ENCODE assay signal across 9 cellular contexts in genomic region chr2:149313512-149313972, GRCh38. TPM values are rescaled to one million over a fixed set of nuclear protein-coding genes. Genes with fewer than 3 reads are reported as not detected.
DNase-seq lines count a peak whose midpoint lies in the region; ATAC-seq, FAIRE-seq and TF ChIP-seq lines count a peak whose summit lies in the region.
"Had no signal": no experiment of that assay in that cellular context is flagged by ENCODE, and none has a peak within 500 bp of the region (broad histone marks: within the 10 kb centered on the region; RNA-seq: fewer than 3 reads in every experiment).

No MANE protein-coding gene starts in this region.

- H3K9me1 ChIP-seq in endothelial cell of umbilical vein (replicated peaks; ENCODE audit: control insufficient read depth, extremely low read depth, insufficient read depth, low read length): no peaks in the 10 kb centered on the region

- CTCF ChIA-PET in activated naive CD4-positive, alpha-beta T cell treated with anti-CD3 and anti-CD28 coated beads, Interleukin-2, amount 10 ng/mL, durations not matched to agents 7 days and 5 days (lab: Charles Lee): interaction anchor here (1.2 to 1.7 kb wide), 3 partner anchors 18 to 297 kb away, joined by 3 to 4 read pairs (median 3); no protein-coding TSS in a partner anchor
- CTCF ChIA-PET in activated naive CD4-positive, alpha-beta T cell treated with anti-CD3 and anti-CD28 coated beads for 36 hours (lab: Charles Lee): interaction anchor here (0.6 to 2.4 kb wide), 4 partner anchors 12 to 297 kb away, joined by 3 to 15 read pairs (median 4); no protein-coding TSS in a partner anchor
- CTCF ChIA-PET in PC-3 (lab: Charles Lee): no interaction called here
- CTCF ChIA-PET in endothelial cell of umbilical vein (lab: Charles Lee): interaction anchor here (0.7 to 2.4 kb wide), 12 partner anchors 10 to 1925 kb away, joined by 3 to 11 read pairs (median 4); no protein-coding TSS in a partner anchor

- H3K9ac ChIP-seq in PC-3 (ENCODE audit: low read length) (no peak overlapping the region), endothelial cell of umbilical vein (replicated peaks; ENCODE audit: extremely low read depth, insufficient read depth, low read length) (no peak overlapping the region)

- no TSS peak for BruUV-seq in PC-3 (replicated peaks; lab: Mats Ljungman, UMichigan)
- BruUV-seq in endothelial cell of umbilical vein (replicated peaks; lab: Mats Ljungman, UMichigan): no TSS peak

- H3K9me3 ChIP-seq in PC-3 (ENCODE audit: low read length) (no peaks in the 10 kb centered on the region), endothelial cell of umbilical vein (replicated peaks; ENCODE audit: control insufficient read depth, insufficient read depth, low read length) (no peaks in the 10 kb centered on the region)

- H3K79me2 ChIP-seq in PC-3 (ENCODE audit: low read length): no peaks in the 10 kb centered on the region
- H3K79me2 ChIP-seq in endothelial cell of umbilical vein (ENCODE audit: control insufficient read depth, insufficient read depth, low read length): no peaks in the 10 kb centered on the region

- no peak overlapping the region for H3K27ac Mint-ChIP-seq in activated naive CD4-positive, alpha-beta T cell treated with anti-CD3 and anti-CD28 coated beads, Interleukin-2, amount 10 ng/mL, durations not matched to agents 7 days and 5 days
- no peak overlapping the region for H3K27ac Mint-ChIP-seq in activated naive CD4-positive, alpha-beta T cell treated with anti-CD3 and anti-CD28 coated beads for 36 hours

- H3K36me3 ChIP-seq in PC-3 (ENCODE audit: low read depth, low read length) (no peaks in the 10 kb centered on the region), endothelial cell of umbilical vein (ENCODE audit: control insufficient read depth in 2 of 2, extremely low read depth in 1 of 2, insufficient read depth in 2 of 2, low read length in 2 of 2) (no peaks in the 10 kb centered on the region)

- dilution Hi-C loops in endothelial cell of umbilical vein (cut with MboI; ENCODE audit: extremely low pct_ligation_motif_present, low sequenced_read_pairs): no loop called here

- intact Hi-C loops in activated naive CD4-positive, alpha-beta T cell treated with anti-CD3 and anti-CD28 coated beads for 36 hours (cut with micrococcal nuclease): loop anchor here (5.0 kb wide), 2 partner anchors 271 to 296 kb away; no protein-coding TSS in a partner anchor
- intact Hi-C loops in PC-3 (cut with micrococcal nuclease) (loop anchor here (1.0 kb wide), 1 partner anchor 296 kb away; no protein-coding TSS in a partner anchor), endothelial cell of umbilical vein (cut with micrococcal nuclease) (loop anchor here (1.0 to 5.0 kb wide), 2 partner anchors 249 to 296 kb away; no protein-coding TSS in a partner anchor)

- POLR2A ChIA-PET in PC-3 (lab: Charles Lee; ENCODE audit: unreplicated experiment): no interaction called here
- POLR2A ChIA-PET in endothelial cell of umbilical vein (lab: Charles Lee): no interaction called here

- peak; percentile 83 for TF ChIP-seq RAD21 in Ishikawa (IDR thresholded peaks at IDR 0.05; ENCODE audit: low read depth)

- no peaks in the 10 kb centered on the region for H3K36me3 Mint-ChIP-seq in activated naive CD4-positive, alpha-beta T cell treated with anti-CD3 and anti-CD28 coated beads, Interleukin-2, amount 10 ng/mL, durations not matched to agents 7 days and 5 days
- H3K36me3 Mint-ChIP-seq in activated naive CD4-positive, alpha-beta T cell treated with anti-CD3 and anti-CD28 coated beads for 36 hours (ENCODE audit: low read depth): no peaks in the 10 kb centered on the region

- ATAC-seq in PC-3: peak; percentile 69

- H2AFZ ChIP-seq in PC-3 (ENCODE audit: low read length) (peak overlapping the region; percentile 45; the same call in 1 of the 2 replicates), endothelial cell of umbilical vein (ENCODE audit: low read depth, low read length) (peak overlapping the region; percentile 9)

- peaks cover 3% of the 10 kb centered on the region for H3K27me3 Mint-ChIP-seq in activated naive CD4-positive, alpha-beta T cell treated with anti-CD3 and anti-CD28 coated beads, Interleukin-2, amount 10 ng/mL, durations not matched to agents 7 days and 5 days
- peaks cover 12% of the 10 kb centered on the region for H3K27me3 Mint-ChIP-seq in activated naive CD4-positive, alpha-beta T cell treated with anti-CD3 and anti-CD28 coated beads for 36 hours (ENCODE audit: low read depth)

- H3K4me2 ChIP-seq in PC-3 (ENCODE audit: low read length) (peak overlapping the region; percentile 47; the same call in 1 of the 2 replicates), endothelial cell of umbilical vein (ENCODE audit: insufficient read depth, low read length) (no peak overlapping the region)

- no peaks in the 10 kb centered on the region for H3K4me1 Mint-ChIP-seq in activated naive CD4-positive, alpha-beta T cell treated with anti-CD3 and anti-CD28 coated beads, Interleukin-2, amount 10 ng/mL, durations not matched to agents 7 days and 5 days
- peaks cover 4% of the 10 kb centered on the region for H3K4me1 Mint-ChIP-seq in activated naive CD4-positive, alpha-beta T cell treated with anti-CD3 and anti-CD28 coated beads for 36 hours (ENCODE audit: low read depth)

- FAIRE-seq in H54 (lab: Jason Lieb, UNC) (peak; percentile 75), endothelial cell of umbilical vein (lab: Jason Lieb, UNC) (peak; percentile 33)
- FAIRE-seq: colon had no signal

- no peaks in the 10 kb centered on the region for H3K9me2 ChIP-seq in PC-3 (replicated peaks; ENCODE audit: low read length)

- peak; percentile 84 for TF ChIP-seq CTCF in PC-3 (conservative IDR thresholded peaks at IDR 0.05; ENCODE audit: low read depth, low read length)
- peak; percentile 65 to 73 for TF ChIP-seq CTCF in endothelial cell of umbilical vein (IDR thresholded peaks at IDR 0.05; ENCODE audit: extremely low read depth in 1 of 2, insufficient read depth in 1 of 2, low read depth in 1 of 2, low read length in 2 of 2)

- peaks cover 2% of the 10 kb centered on the region for H3K9me3 Mint-ChIP-seq in activated naive CD4-positive, alpha-beta T cell treated with anti-CD3 and anti-CD28 coated beads, Interleukin-2, amount 10 ng/mL, durations not matched to agents 7 days and 5 days
- no peaks in the 10 kb centered on the region for H3K9me3 Mint-ChIP-seq in activated naive CD4-positive, alpha-beta T cell treated with anti-CD3 and anti-CD28 coated beads for 36 hours

- H3K27me3 ChIP-seq in PC-3 (ENCODE audit: low read length) (peaks cover 29% of the 10 kb centered on the region), endothelial cell of umbilical vein (ENCODE audit: control insufficient read depth in 2 of 2, insufficient read depth in 2 of 2, low read length in 2 of 2) (peaks cover 3 to 8% of the 10 kb centered on the region in 2 experiments)

- no peaks in the 10 kb centered on the region for H3K4me1 ChIP-seq in PC-3 (ENCODE audit: insufficient read depth, low read length)
- no peaks in the 10 kb centered on the region for H3K4me1 ChIP-seq in endothelial cell of umbilical vein (ENCODE audit: control insufficient read depth, extremely low read depth, insufficient read depth, low read length)

- H3K4me3 Mint-ChIP-seq in activated naive CD4-positive, alpha-beta T cell treated with anti-CD3 and anti-CD28 coated beads, Interleukin-2, amount 10 ng/mL, durations not matched to agents 7 days and 5 days: no peak overlapping the region
- H3K4me3 Mint-ChIP-seq in activated naive CD4-positive, alpha-beta T cell treated with anti-CD3 and anti-CD28 coated beads for 36 hours: no peak overlapping the region

- no peak for TF ChIP-seq POLR2A in H54 (IDR thresholded peaks at IDR 0.05; ENCODE audit: low read depth, low read length)
- no peak for TF ChIP-seq POLR2A in endothelial cell of umbilical vein (IDR thresholded peaks at IDR 0.05; ENCODE audit: low read depth, low read length)

- TF ChIP-seq EP300 in Ishikawa (IDR thresholded peaks at IDR 0.05; ENCODE audit: borderline replicate concordance): no peak

- no peak overlapping the region for H3K4me3 ChIP-seq in PC-3 (ENCODE audit: low read length)
- no peak overlapping the region for H3K4me3 ChIP-seq in endothelial cell of umbilical vein (replicated peaks in 1 of 3; ENCODE audit: insufficient read depth in 1 of 3, low read depth in 1 of 3, low read length in 3 of 3)

- H3F3A ChIP-seq in PC-3 (ENCODE audit: low read length, unreplicated experiment): no peaks in the 10 kb centered on the region

- peak; percentile 22 for DNase-seq in activated naive CD4-positive, alpha-beta T cell treated with anti-CD3 and anti-CD28 coated beads, Interleukin-2, amount 10 ng/mL, durations not matched to agents 7 days and 5 days
- no peak for DNase-seq in activated naive CD4-positive, alpha-beta T cell treated with anti-CD3 and anti-CD28 coated beads for 36 hours
- peak; percentile 68 for DNase-seq in H54 (ENCODE audit: insufficient read length, low spot score)
- DNase-seq in PC-3: peak; percentile 74
- DNase-seq in endothelial cell of umbilical vein (ENCODE audit: low read depth, low spot score): peak; percentile 40
- peak; percentile 51 for DNase-seq in myocyte (ENCODE audit: low read depth)
- no peak for DNase-seq in stimulated activated CD4-positive, alpha-beta T cell treated with anti-CD3 and anti-CD28 coated beads, Interleukin-4, amount 100 ng/mL, for 24 hours

- H4K20me1 ChIP-seq in PC-3 (ENCODE audit: low read length) (no peaks in the 10 kb centered on the region), endothelial cell of umbilical vein (replicated peaks; ENCODE audit: control insufficient read depth, extremely low read depth, insufficient read depth, low read length) (no peaks in the 10 kb centered on the region)

- H3K27ac ChIP-seq in PC-3 (ENCODE audit: low read length) (no peak overlapping the region), endothelial cell of umbilical vein (ENCODE audit: insufficient read depth, low read depth, low read length) (no peak overlapping the region)

TF ChIP-seq in Ishikawa, 13 proteins besides CTCF, POLR2A, EP300 and RAD21 (continues in another document):
- TF ChIP-seq TEAD4 (IDR thresholded peaks at IDR 0.05) (no peak), TCF12 (IDR thresholded peaks at IDR 0.05; ENCODE audit: low read depth) (no peak), NFIC (IDR thresholded peaks at IDR 0.05) (no peak)

TF ChIP-seq in endothelial cell of umbilical vein, 7 proteins besides CTCF, POLR2A, EP300 and RAD21 (continues in another document):
- TF ChIP-seq EZH2 (IDR thresholded peaks at IDR 0.05; ENCODE audit: borderline replicate concordance, low read depth, low read length, severe bottlenecking): no peak

RNA-seq across cellular contexts. Expression of gene LYPD6, which starts 16.8 kb away (rescaled TPM):
- not detected for total RNA-seq in activated naive CD4-positive, alpha-beta T cell treated with anti-CD3 and anti-CD28 coated beads for 36 hours
- total RNA-seq in PC-3 (2014; rRNA removed) (1.9 and 2.4 TPM in 2 replicates), endothelial cell of umbilical vein (3.1 and 4.0 TPM in 2 replicates), myocyte (2.4 and 3.4 TPM in 2 replicates)
- polyA plus RNA-seq in endothelial cell of umbilical vein: 3.0 and 3.3 TPM in 2 replicates
- polyA plus RNA-seq in endothelial cell of umbilical vein (2011; cell fraction: cytosol; rRNA removed): 3.2 and 3.4 TPM in 2 replicates
- polyA plus RNA-seq in endothelial cell of umbilical vein (2011; cell fraction: nucleus; rRNA removed): 3.8 TPM in 2 replicates
- polyA plus RNA-seq in endothelial cell of umbilical vein (2012): 4.2 and 4.9 TPM in 2 replicates
- 7.1 and 9.5 TPM in 2 replicates for polyA minus RNA-seq in endothelial cell of umbilical vein
- 2.6 TPM for polyA minus RNA-seq in endothelial cell of umbilical vein (2011; cell fraction: cytosol; rRNA and poly(A)+ RNA removed)
- 3.4 and 5.0 TPM in 2 replicates for polyA minus RNA-seq in endothelial cell of umbilical vein (2011; cell fraction: nucleus; rRNA and poly(A)+ RNA removed)
- polyA plus RNA-seq in myocyte (2012): 4.9 TPM

Comparison
In these comparisons a context has a peak if more than half of its experiments do, and no peak if none do; other contexts are left out.
1. DNase-seq: peak in activated naive CD4-positive, alpha-beta T cell treated with anti-CD3 and anti-CD28 coated beads, Interleukin-2, amount 10 ng/mL, durations not matched to agents 7 days and 5 days (single experiment), H54 (single experiment), PC-3 (single experiment), endothelial cell of umbilical vein (single experiment) and myocyte (single experiment); none in activated naive CD4-positive, alpha-beta T cell treated with anti-CD3 and anti-CD28 coated beads for 36 hours (single experiment) and stimulated activated CD4-positive, alpha-beta T cell treated with anti-CD3 and anti-CD28 coated beads, Interleukin-4, amount 100 ng/mL, for 24 hours (single experiment).